In the genomic region with DNA sequence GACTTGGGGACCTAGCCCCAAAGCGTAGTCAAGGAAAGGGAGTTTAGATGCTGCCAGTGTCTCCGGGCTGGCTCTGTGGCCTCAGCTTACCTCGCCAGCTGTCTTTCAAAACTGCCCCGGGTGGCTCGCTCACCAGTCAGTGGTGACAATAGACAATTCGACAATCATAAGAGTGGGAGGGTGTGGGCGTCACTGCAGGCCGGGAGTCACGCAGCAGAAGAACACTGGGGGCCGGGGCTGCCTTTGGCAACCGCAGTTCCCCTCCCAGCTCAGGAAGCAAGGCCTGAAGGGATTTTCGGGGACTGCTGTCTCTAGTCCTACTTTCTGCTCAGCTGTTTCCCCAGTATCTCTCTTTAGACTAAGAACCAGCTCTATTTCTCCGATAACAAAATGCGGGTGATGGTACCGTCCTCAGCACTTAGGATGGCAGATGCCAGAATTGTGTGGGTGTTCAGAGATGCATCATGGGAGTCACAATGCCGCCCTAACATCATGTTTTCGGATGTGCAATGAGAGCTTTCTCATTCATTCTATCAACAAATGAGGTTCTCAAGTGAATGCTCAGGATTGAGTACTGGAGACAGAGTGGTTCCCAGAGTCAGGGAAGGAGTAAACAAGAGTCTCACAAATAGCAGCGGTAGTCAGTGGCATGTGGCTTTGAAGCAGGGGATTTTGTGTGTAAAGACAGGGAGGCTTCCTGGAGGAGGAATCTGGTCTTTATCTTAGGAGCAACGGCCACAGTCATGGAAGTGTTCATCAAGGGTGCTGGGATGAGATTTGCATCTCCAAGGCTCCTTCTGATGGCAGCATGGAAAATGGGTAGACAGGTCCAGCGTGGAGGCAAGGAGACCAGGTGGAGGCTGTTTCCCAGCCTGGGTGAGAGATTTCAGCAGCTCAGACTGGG, we compare ENCODE assay signal across 12 cellular contexts.
"Had no signal": no experiment of that assay in that cellular context is flagged by ENCODE, and none has a peak within 500 bp of the region (broad histone marks: within the 10 kb centered on the region; RNA-seq: fewer than 3 reads in every experiment).

No MANE protein-coding gene starts in this region.

- H3K9me3 Mint-ChIP-seq: activated naive CD4-positive, alpha-beta T cell treated with anti-CD3 and anti-CD28 coated beads for 36 hours; activated T-helper 17 cell treated with anti-CD3 and anti-CD28 coated beads, Interleukin-2, amount 50 U/mL, for 72 hours; memory B cell; stimulated activated memory B cell treated with anti-CD40 and anti-IgM and Interleukin-4, amounts not matched to agents 10 μg/mL and 1 μg/mL and 100 μg/mL, for 72 hours had no signal

- DNase-seq: activated CD4-positive, CD25-positive, alpha-beta regulatory T cell treated with anti-CD3 and anti-CD28 coated beads, Interleukin-2, amount 50 U/mL, for 72 hours; activated naive CD4-positive, alpha-beta T cell treated with anti-CD3 and anti-CD28 coated beads for 36 hours; islet precursor cell; transverse colon had no signal

- H3K36me3 ChIP-seq: transverse colon had no signal

- H3K79me2 ChIP-seq: hepatocyte had no signal

- H3K4me2 ChIP-seq: hepatocyte had no signal

- H3K27ac Mint-ChIP-seq: activated naive CD4-positive, alpha-beta T cell treated with anti-CD3 and anti-CD28 coated beads for 36 hours; activated T-helper 17 cell treated with anti-CD3 and anti-CD28 coated beads, Interleukin-2, amount 50 U/mL, for 72 hours; memory B cell; stimulated activated memory B cell treated with anti-CD40 and anti-IgM and Interleukin-4, amounts not matched to agents 10 μg/mL and 1 μg/mL and 100 μg/mL, for 72 hours had no signal

- H3K27me3 ChIP-seq: hepatocyte had no signal

- H3K9me3 ChIP-seq: transverse colon had no signal

- H3K27ac ChIP-seq: hepatocyte had no signal

- H3K36me3 Mint-ChIP-seq: memory B cell; stimulated activated memory B cell treated with anti-CD40 and anti-IgM and Interleukin-4, amounts not matched to agents 10 μg/mL and 1 μg/mL and 100 μg/mL, for 72 hours had no signal

- H3K4me3 Mint-ChIP-seq: activated naive CD4-positive, alpha-beta T cell treated with anti-CD3 and anti-CD28 coated beads for 36 hours; activated T-helper 17 cell treated with anti-CD3 and anti-CD28 coated beads, Interleukin-2, amount 50 U/mL, for 72 hours; memory B cell; stimulated activated memory B cell treated with anti-CD40 and anti-IgM and Interleukin-4, amounts not matched to agents 10 μg/mL and 1 μg/mL and 100 μg/mL, for 72 hours had no signal

- H3K4me1 Mint-ChIP-seq: activated T-helper 17 cell treated with anti-CD3 and anti-CD28 coated beads, Interleukin-2, amount 50 U/mL, for 72 hours; memory B cell; stimulated activated memory B cell treated with anti-CD40 and anti-IgM and Interleukin-4, amounts not matched to agents 10 μg/mL and 1 μg/mL and 100 μg/mL, for 72 hours had no signal

- ATAC-seq: activated T-helper 17 cell treated with anti-CD3 and anti-CD28 coated beads, Interleukin-2, amount 50 U/mL, for 72 hours; esophagus mucosa; left lobe of liver; stimulated activated memory B cell treated with anti-CD40 and anti-IgM and Interleukin-4, amounts not matched to agents 10 μg/mL and 1 μg/mL and 100 μg/mL, for 72 hours had no signal

- FAIRE-seq: astrocyte, colon had no signal

- H2AFZ ChIP-seq: hepatocyte had no signal

- H3K4me3 ChIP-seq: hepatocyte, transverse colon had no signal
